8 cellular contexts compared by ENCODE assay signal in the genomic region with DNA sequence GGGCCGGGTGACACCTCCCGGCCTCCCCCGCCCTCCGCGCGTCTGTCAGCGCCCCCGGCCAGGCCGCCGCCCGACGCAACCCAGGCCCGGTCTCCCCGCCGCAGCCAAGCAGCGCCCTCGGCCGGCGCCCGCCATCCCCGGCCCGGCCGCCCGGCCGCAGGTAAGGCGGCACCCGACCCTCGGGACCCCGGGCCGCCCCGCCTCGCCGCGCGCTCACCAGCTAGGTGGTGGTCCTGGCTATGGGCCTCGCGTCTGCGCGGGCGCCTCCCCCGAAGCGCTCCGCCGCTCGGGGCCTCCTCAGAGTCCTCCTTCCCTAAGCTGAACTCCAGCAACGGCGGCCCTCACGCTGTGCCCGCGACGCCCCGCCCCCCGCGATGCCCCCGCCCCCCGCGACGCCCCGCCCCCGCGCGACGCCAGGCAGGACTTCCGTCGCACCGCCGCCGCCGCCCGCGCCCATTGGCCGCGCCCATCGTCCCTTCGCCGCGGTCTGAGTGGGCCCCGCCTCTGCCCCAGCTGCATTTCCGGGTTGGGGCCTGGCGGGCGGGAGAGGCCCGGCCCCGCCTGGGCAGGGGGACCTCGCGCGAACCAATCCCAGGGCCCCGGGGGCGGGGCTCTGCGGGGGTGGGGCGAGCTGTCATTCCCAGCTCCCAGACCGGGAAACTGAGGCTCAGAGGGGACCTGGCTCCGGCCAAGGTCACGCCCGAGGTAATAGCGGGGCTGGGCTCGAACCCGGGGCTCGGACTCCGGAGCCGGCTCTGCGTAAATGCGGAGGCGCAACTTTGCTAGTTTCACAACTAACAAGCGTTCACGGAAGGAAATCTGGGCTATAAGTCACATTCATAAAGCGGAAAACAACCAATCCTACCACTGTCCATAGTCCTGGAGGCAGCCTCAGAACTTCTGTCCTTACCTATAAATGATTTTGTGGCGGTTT. TPM values are rescaled to one million over a fixed set of nuclear protein-coding genes. Genes with fewer than 3 reads are reported as not detected.
DNase-seq lines count a peak whose midpoint lies in the region; ATAC-seq and TF ChIP-seq lines count a peak whose summit lies in the region.

No MANE protein-coding gene starts in this region.

- peaks cover 5 to 15% (median 11%) of the 10 kb centered on the region in 4 donors for H3K4me1 ChIP-seq in liver (ENCODE audit: control insufficient read depth in 4 of 4, insufficient read depth in 4 of 4, low read length in 3 of 4)

- H3K36me3 ChIP-seq in liver (ENCODE audit: control insufficient read depth in 4 of 4, insufficient read depth in 3 of 4, low read depth in 1 of 4, low read length in 3 of 4), result peaks cover 0 to 2% (median under 1%) of the 10 kb centered on the region in 4 donors

- no peaks in the 10 kb centered on the region for H3K9me3 ChIP-seq in liver (ENCODE audit: control insufficient read depth in 4 of 4, low read length in 3 of 4)

- peak; percentile 81 for ATAC-seq in GM19395 (IDR thresholded peaks at IDR 0.05; ENCODE audit: unreplicated experiment)
- peak; percentile 93 for ATAC-seq in HG03521 (IDR thresholded peaks at IDR 0.05; ENCODE audit: unreplicated experiment)

- H3K9ac ChIP-seq in liver (ENCODE audit: low read depth in 1 of 2, low read length in 2 of 2), result peak overlapping the region; percentile 60 to 63

- peak overlapping the region; percentile 71 to 75 for H3K27ac ChIP-seq in liver (ENCODE audit: low read depth in 1 of 2, low read length in 2 of 2)

- TF ChIP-seq CTCF in liver (IDR thresholded peaks at IDR 0.05; ENCODE audit: low read depth, low read length, missing input control), result no peak

- peak overlapping the region; percentile 67 to 85 (median 82) for H3K4me3 ChIP-seq in liver (ENCODE audit: low read depth in 1 of 3, low read length in 3 of 3)

- DNase-seq in C1 segment of cervical spinal cord (lab: John Stamatoyannopoulos, UW) (peak; percentile 49 to 97 (median 90)), NCI-H69 (lab: John Stamatoyannopoulos, UW) (peak; percentile 98), dedifferentiated amniotic fluid mesenchymal stem cell (ENCODE audit: extremely low spot score) (peak; percentile 91)
- DNase-seq in activated CD4-positive, alpha-beta T cell treated with anti-CD3 and anti-CD28 coated beads, Interleukin-2, amount 50 U/mL, for 1 hour, result peak; percentile 93
- DNase-seq in stimulated activated CD4-positive, alpha-beta T cell treated with anti-CD3 and anti-CD28 coated beads, Interleukin-4, amount 100 ng/mL, for 1 hour, result peak; percentile 94

- TF ChIP-seq RAD21 in liver (IDR thresholded peaks at IDR 0.05), result no peak

- WGBS in liver, result 1% methylated on average over 104 of the region's 107 CpGs

- H3K27me3 ChIP-seq in liver (ENCODE audit: control insufficient read depth in 4 of 4, insufficient read depth in 4 of 4, low read length in 3 of 4), result no peaks in the 10 kb centered on the region

TF ChIP-seq in liver, 16 proteins besides CTCF, POLR2A, EP300 and RAD21:
- TF ChIP-seq GABPA (IDR thresholded peaks at IDR 0.05 in 1 of 2, conservative IDR thresholded peaks at IDR 0.05 in 1 of 2) (peak in 1 of 2 donors; percentile 84), EGR1 (IDR thresholded peaks at IDR 0.05; ENCODE audit: low read depth in 2 of 2) (peak in 1 of 2 donors; percentile 66), REST (IDR thresholded peaks at IDR 0.05) (peak; percentile 81), SP1 (IDR thresholded peaks at IDR 0.05) (peak; percentile 38), RXRA (IDR thresholded peaks at IDR 0.05) (peak; percentile 24 to 35)
- TF ChIP-seq, protein P1, sequence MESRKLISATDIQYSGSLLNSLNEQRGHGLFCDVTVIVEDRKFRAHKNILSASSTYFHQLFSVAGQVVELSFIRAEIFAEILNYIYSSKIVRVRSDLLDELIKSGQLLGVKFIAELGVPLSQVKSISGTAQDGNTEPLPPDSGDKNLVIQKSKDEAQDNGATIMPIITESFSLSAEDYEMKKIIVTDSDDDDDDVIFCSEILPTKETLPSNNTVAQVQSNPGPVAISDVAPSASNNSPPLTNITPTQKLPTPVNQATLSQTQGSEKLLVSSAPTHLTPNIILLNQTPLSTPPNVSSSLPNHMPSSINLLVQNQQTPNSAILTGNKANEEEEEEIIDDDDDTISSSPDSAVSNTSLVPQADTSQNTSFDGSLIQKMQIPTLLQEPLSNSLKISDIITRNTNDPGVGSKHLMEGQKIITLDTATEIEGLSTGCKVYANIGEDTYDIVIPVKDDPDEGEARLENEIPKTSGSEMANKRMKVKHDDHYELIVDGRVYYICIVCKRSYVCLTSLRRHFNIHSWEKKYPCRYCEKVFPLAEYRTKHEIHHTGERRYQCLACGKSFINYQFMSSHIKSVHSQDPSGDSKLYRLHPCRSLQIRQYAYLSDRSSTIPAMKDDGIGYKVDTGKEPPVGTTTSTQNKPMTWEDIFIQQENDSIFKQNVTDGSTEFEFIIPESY (IDR thresholded peaks at IDR 0.05), result no peak
TF ChIP-seq in liver: peak in this region for 5.

RNA-seq across cellular contexts. Expression of gene KCTD5, which starts 9.0 kb away (rescaled TPM):
- 10 to 100 TPM; 11.3 to 14.2 TPM for total RNA-seq in liver
- 10 to 100 TPM in 1 of 2 donors, 1 to 10 TPM in 1; 8.3 to 11.7 TPM for polyA plus RNA-seq in liver

RNA-seq across cellular contexts. Expression of gene PRSS27, which starts 46.7 kb away (rescaled TPM):
- total RNA-seq in liver, result 1 to 10 TPM in 1 of 2 donors, under 1 TPM in 1; 0.05 to 1.5 TPM
- polyA plus RNA-seq in liver, result under 1 TPM in 1 of 2 donors, not detected in 1; 0.22 TPM

Comparison
In these comparisons a context has a peak if more than half of its experiments do, and no peak if none do; other contexts are left out.
1. Peak in every context shown above with its lines: DNase-seq, ATAC-seq, H3K4me3 ChIP-seq and H3K27ac ChIP-seq.